In the genomic region with DNA sequence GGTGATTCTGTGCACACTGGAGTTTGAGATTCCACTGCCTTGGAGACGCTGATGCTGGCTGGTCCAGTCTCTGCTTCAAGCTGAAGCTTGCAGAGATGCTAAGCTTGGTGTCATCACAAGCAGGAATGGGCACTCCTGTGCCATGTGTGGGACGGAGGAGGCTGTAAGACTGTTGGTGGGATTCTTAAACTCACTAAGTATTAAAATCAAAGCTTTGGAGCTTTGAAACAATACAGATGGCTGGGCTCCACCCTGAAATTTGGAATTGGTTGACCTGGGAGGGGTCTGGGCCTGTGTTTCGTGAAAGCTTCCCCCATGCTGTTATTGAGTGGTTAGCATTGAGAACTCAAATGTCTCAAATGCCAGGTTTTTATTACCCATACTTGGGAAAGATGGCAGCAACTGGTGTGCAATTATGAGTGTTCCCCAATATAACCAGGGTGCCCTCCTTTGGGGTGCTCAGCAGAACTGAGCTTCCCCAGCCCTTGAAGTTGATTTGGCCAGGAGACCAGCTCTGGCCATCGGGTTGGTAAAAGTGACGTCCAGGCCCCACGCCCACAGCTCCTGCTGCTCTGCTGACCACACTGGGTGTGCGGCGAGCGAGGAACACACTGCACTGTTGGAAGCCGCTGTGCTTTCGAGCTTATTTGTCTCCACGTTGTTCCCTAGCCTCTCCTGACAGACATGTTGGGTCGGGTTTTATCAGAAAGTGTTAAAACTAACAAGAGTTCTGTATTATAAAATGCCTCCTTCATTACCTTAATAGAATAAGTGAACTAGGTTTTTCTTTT, we compare ENCODE assay signal across 9 cellular contexts.
"Had no signal": no experiment of that assay in that cellular context is flagged by ENCODE, and none has a peak within 500 bp of the region (broad histone marks: within the 10 kb centered on the region; RNA-seq: fewer than 3 reads in every experiment).

No MANE protein-coding gene starts in this region.

- DNase-seq: GM23248, GOT3, H7, H9, HCEC 1CT, HFFc6 had no signal

- H3K27ac ChIP-seq: GM23248 had no signal

- H3K27ac Mint-ChIP-seq: GM23338, H9, HFFc6 had no signal

- H3K36me3 ChIP-seq: HAP-1 had no signal

- H3K4me1 ChIP-seq: HAP-1 had no signal

- H3K9me3 ChIP-seq: HAP-1 had no signal

- H2AFZ ChIP-seq: GM23248, GM23338 had no signal

- H3K4me2 ChIP-seq: GM23338 had no signal

- H3K4me3 Mint-ChIP-seq: GM23338, H9, HFFc6 had no signal

- H3K9me3 Mint-ChIP-seq: H9 had no signal

- H3K4me3 ChIP-seq: GM23248, GM23338, HAP-1 had no signal

- H3K9ac ChIP-seq: GM23248 had no signal

- H3K4me1 Mint-ChIP-seq: GM23338 had no signal

- ATAC-seq: GM23338, HCT116 had no signal
